ENCODE assay signal across 1 cellular context in genomic region chr13:33441015-33441414, GRCh38.
TF ChIP-seq lines count a peak whose summit lies in the region.

No MANE protein-coding gene starts in this region.

TF ChIP-seq in GM12878, 131 proteins besides CTCF, POLR2A, EP300 and RAD21 (continued from another document):
- TF ChIP-seq TBL1XR1 (IDR thresholded peaks at IDR 0.05; ENCODE audit: low read depth, low read length) (no peak), BACH1 (IDR thresholded peaks at IDR 0.05; ENCODE audit: borderline replicate concordance) (no peak), KDM1A (IDR thresholded peaks at IDR 0.05; ENCODE audit: borderline replicate concordance) (no peak), REST (IDR thresholded peaks at IDR 0.05; ENCODE audit: low read depth, low read length) (no peak), MEF2B (IDR thresholded peaks at IDR 0.05; ENCODE audit: partially characterized antibody, poor library complexity, severe bottlenecking) (no peak), HDGF (IDR thresholded peaks at IDR 0.05) (no peak)
- TF ChIP-seq, protein P1, sequence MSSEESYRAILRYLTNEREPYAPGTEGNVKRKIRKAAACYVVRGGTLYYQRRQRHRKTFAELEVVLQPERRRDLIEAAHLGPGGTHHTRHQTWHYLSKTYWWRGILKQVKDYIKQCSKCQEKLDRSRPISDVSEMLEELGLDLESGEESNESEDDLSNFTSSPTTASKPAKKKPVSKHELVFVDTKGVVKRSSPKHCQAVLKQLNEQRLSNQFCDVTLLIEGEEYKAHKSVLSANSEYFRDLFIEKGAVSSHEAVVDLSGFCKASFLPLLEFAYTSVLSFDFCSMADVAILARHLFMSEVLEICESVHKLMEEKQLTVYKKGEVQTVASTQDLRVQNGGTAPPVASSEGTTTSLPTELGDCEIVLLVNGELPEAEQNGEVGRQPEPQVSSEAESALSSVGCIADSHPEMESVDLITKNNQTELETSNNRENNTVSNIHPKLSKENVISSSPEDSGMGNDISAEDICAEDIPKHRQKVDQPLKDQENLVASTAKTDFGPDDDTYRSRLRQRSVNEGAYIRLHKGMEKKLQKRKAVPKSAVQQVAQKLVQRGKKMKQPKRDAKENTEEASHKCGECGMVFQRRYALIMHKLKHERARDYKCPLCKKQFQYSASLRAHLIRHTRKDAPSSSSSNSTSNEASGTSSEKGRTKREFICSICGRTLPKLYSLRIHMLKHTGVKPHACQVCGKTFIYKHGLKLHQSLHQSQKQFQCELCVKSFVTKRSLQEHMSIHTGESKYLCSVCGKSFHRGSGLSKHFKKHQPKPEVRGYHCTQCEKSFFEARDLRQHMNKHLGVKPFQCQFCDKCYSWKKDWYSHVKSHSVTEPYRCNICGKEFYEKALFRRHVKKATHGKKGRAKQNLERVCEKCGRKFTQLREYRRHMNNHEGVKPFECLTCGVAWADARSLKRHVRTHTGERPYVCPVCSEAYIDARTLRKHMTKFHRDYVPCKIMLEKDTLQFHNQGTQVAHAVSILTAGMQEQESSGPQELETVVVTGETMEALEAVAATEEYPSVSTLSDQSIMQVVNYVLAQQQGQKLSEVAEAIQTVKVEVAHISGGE (CRISPR knock-in tag; IDR thresholded peaks at IDR 0.05): no peak
- TF ChIP-seq, protein P2, sequence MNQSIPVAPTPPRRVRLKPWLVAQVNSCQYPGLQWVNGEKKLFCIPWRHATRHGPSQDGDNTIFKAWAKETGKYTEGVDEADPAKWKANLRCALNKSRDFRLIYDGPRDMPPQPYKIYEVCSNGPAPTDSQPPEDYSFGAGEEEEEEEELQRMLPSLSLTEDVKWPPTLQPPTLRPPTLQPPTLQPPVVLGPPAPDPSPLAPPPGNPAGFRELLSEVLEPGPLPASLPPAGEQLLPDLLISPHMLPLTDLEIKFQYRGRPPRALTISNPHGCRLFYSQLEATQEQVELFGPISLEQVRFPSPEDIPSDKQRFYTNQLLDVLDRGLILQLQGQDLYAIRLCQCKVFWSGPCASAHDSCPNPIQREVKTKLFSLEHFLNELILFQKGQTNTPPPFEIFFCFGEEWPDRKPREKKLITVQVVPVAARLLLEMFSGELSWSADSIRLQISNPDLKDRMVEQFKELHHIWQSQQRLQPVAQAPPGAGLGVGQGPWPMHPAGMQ (IDR thresholded peaks at IDR 0.05; ENCODE audit: borderline replicate concordance): no peak
